Comparison of ENCODE assay signal across 10 cellular contexts in genomic region chr9:95330720-95331404, GRCh38.
"Had no signal": no experiment of that assay in that cellular context is flagged by ENCODE, and none has a peak within 500 bp of the region (broad histone marks: within the 10 kb centered on the region; RNA-seq: fewer than 3 reads in every experiment).

No MANE protein-coding gene starts in this region.

- H3K27ac Mint-ChIP-seq: GM23338, HFFc6 had no signal

- H3K4me1 ChIP-seq: HAP-1 had no signal

- H3K4me3 ChIP-seq: GM23248, GM23338, HAP-1 had no signal

- H3K9ac ChIP-seq: GM23248 had no signal

- ATAC-seq: GM23338, HCT116 had no signal

- H3K27ac ChIP-seq: GM23248 had no signal

- DNase-seq: GM23248, GOT3, H7, H9, HCEC 1CT, HFFc6 had no signal

- H3K4me3 Mint-ChIP-seq: GM23338, H9, HFFc6 had no signal

- H3K4me1 Mint-ChIP-seq: GM23338 had no signal

- H3K4me2 ChIP-seq: GM23338 had no signal

- H2AFZ ChIP-seq: GM23248, GM23338 had no signal

- H3K36me3 ChIP-seq: HAP-1 had no signal

- FAIRE-seq: H1 had no signal
